ENCODE assay signal across 7 cellular contexts in the genomic region with DNA sequence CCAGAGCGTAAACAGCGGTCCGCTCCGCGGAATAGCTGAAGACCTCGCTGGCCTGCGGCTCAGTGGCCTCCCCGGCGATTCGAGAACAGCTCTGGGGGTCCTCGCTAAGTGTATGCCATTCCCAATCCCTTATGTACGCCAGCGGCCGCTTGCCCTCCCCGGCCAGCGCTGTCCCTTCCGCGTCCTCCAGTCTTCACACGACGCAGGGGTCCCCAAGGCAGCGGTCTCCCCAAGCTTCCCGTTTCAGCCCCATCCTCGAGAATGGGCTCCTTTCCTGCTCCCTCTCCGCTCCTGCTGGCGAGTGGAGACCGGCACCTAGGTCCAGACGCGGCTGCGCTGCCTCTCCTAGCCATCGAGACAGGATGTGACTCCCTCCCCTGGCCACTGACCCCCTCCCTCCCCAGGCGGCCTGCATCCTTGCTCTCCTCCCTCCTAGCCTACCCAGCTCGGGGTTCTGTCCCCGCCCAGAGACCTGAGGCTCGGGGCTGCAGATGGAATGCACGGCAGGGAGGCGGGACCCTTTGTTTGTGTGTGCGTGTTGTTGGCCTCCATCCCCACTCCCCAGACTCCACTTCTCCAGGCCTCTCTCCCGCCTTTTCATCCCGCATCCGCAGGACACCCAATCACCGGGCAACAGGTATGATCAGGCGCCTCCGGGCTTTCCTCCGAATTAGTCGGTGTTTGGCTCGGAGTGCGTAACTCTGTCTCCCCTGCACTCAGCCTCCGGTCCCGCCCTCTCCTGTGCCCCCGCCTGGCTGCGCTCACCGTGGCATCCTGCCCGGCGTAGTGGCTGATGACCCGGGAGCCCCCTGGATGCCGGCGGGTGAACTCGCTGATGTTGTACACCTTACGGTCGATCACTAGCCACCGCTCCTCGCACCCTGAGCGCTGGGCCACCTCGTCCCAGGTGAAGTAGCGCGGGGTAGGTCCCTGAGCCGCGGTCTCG. TPM values are rescaled to one million over a fixed set of nuclear protein-coding genes. Genes with fewer than 3 reads are reported as not detected.
DNase-seq lines count a peak whose midpoint lies in the region; ATAC-seq, FAIRE-seq and TF ChIP-seq lines count a peak whose summit lies in the region.

No MANE protein-coding gene starts in this region.

- POLR2A ChIA-PET in activated B cell treated with CpG ODN at 0.5 μM for 24 hours (lab: Charles Lee): interaction anchor here (0.9 to 4.0 kb wide), 20 partner anchors 12 to 1025 kb away, joined by 3 to 61 read pairs (median 5); partner anchors contain the start of genes ASRGL1, FADS2, FADS3 and FEN1

- peak overlapping the region; percentile 92 for H3K4me3 Mint-ChIP-seq in activated B cell treated with CpG ODN at 0.5 μM for 24 hours

- peak; percentile 50 for FAIRE-seq in GM12892 (lab: Jason Lieb, UNC)

- peak overlapping the region; percentile 99 for H3K27ac ChIP-seq in cingulate gyrus (ENCODE audit: low read depth, low read length)

- CTCF ChIA-PET in activated B cell treated with CpG ODN at 0.5 μM for 24 hours (lab: Charles Lee): interaction anchor here (0.7 to 5.0 kb wide), 13 partner anchors 10 to 495 kb away, joined by 3 to 58 read pairs (median 4); partner anchors contain the start of gene FADS2

- H3K36me3 Mint-ChIP-seq in activated B cell treated with CpG ODN at 0.5 μM for 24 hours (ENCODE audit: low read depth): peaks cover 4% of the 10 kb centered on the region

- no peak for TF ChIP-seq CTCF in activated B cell treated with CpG ODN at 0.5 μM for 24 hours (IDR thresholded peaks at IDR 0.05)

- ATAC-seq in HG02588 (IDR thresholded peaks at IDR 0.05; ENCODE audit: unreplicated experiment): peak; percentile 37
- ATAC-seq in activated B cell treated with CpG ODN at 0.5 μM for 24 hours (ENCODE audit: low read depth): peak; percentile 54

- H3K27me3 Mint-ChIP-seq in activated B cell treated with CpG ODN at 0.5 μM for 24 hours: peaks cover 4% of the 10 kb centered on the region

- intact Hi-C loops in activated B cell treated with CpG ODN at 0.5 μM for 24 hours (cut with micrococcal nuclease): loop anchor here (1.0 to 10.0 kb wide), 8 partner anchors 11 to 231 kb away; partner anchors contain the start of genes FADS3, FEN1, SYT7 and TMEM258

- DNase-seq in GM12892 (ENCODE audit: insufficient read length) (peak; percentile 71), NCI-H1694 (lab: John Stamatoyannopoulos, UW) (peak; percentile 54), activated B cell treated with CpG ODN at 0.5 μM for 24 hours (no peak), kidney tubule cell (ENCODE audit: low spot score) (peak; percentile 85)
- peak; percentile 42 to 46 for DNase-seq in stimulated activated CD4-positive, alpha-beta T cell treated with anti-CD3 and anti-CD28 coated beads, Interleukin-1b, Interleukin-23, amount 100 ng/mL, for 4 hours (ENCODE audit: low read depth in 2 of 2)

- peaks cover 16% of the 10 kb centered on the region for H3K4me1 Mint-ChIP-seq in activated B cell treated with CpG ODN at 0.5 μM for 24 hours

- TF ChIP-seq POLR2A in GM12892 (IDR thresholded peaks at IDR 0.05; ENCODE audit: low read depth, low read length): no peak

- no peaks in the 10 kb centered on the region for H3K9me3 Mint-ChIP-seq in activated B cell treated with CpG ODN at 0.5 μM for 24 hours

- H3K27ac Mint-ChIP-seq in activated B cell treated with CpG ODN at 0.5 μM for 24 hours: peak overlapping the region; percentile 72

RNA-seq across cellular contexts. Expression of gene FADS1, which starts 0.7 kb away (rescaled TPM):
- 17.8 TPM for polyA plus RNA-seq in GM12892 (2012; ENCODE audit: missing spikeins)
- 19.6 and 23.3 TPM in 2 replicates for total RNA-seq in activated B cell treated with CpG ODN at 0.5 μM for 24 hours

RNA-seq across cellular contexts. Expression of gene FADS2, which starts 12.0 kb away (rescaled TPM):
- 82.0 TPM for polyA plus RNA-seq in GM12892 (2012; ENCODE audit: missing spikeins)
- total RNA-seq in activated B cell treated with CpG ODN at 0.5 μM for 24 hours: 10.9 and 13.4 TPM in 2 replicates

RNA-seq across cellular contexts. Expression of gene FEN1, which starts 23.4 kb away (rescaled TPM):
- 76.2 TPM for polyA plus RNA-seq in GM12892 (2012; ENCODE audit: missing spikeins)
- 23.9 and 25.4 TPM in 2 replicates for total RNA-seq in activated B cell treated with CpG ODN at 0.5 μM for 24 hours

RNA-seq across cellular contexts. Expression of gene TMEM258, which starts 23.7 kb away (rescaled TPM):
- 285 TPM for polyA plus RNA-seq in GM12892 (2012; ENCODE audit: missing spikeins)
- total RNA-seq in activated B cell treated with CpG ODN at 0.5 μM for 24 hours: 87.4 and 94.0 TPM in 2 replicates
